Comparison of ENCODE assay signal across 23 cellular contexts in the genomic region with DNA sequence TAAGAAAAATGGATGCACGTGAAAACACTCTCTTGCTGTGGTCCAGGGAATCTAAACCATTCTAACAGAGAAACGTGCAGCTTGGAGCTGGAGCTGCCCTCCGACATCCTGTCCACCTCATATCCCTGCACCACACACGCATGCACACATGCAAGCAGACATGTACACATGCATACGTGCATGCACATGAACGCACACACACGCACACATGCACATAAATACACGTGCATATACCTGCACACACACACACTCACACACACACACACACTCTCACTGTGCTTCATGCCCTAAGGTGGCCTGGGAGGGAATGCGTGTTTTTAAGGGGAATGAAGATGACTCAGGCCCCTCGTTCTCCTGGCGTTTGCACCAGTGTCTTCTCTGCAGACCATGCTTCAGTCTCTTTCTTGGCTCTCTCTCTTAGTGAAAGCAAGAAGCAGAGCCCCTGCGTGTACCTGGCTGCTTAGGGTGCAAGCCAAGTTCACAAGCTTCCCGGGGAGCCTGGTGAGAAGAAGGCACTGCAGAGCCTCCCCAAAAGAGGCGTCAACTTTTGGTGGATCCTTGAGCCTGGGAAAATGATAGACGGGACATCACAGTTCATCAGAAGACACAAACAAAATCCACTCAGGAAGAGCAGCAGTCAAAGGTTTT.
A peak's percentile ranks its signal among the peaks of the same experiment; 100 is the strongest.
DNase-seq lines count a peak whose midpoint lies in the region; ATAC-seq and TF ChIP-seq lines count a peak whose summit lies in the region.
"Had no signal": no experiment of that assay in that cellular context is flagged by ENCODE, and none has a peak within 500 bp of the region (broad histone marks: within the 10 kb centered on the region; RNA-seq: fewer than 3 reads in every experiment).

No MANE protein-coding gene starts in this region.

- peaks cover 7% of the 10 kb centered on the region for H3K4me1 Mint-ChIP-seq in T-helper 17 cell

- H3K27me3 Mint-ChIP-seq in T-helper 17 cell: no peaks in the 10 kb centered on the region

- DNase-seq in right atrium auricular region (ENCODE audit: low spot score): peak; percentile 13
- DNase-seq in left ventricle myocardium inferior: no peak
- no peak for DNase-seq in T-helper 17 cell
- DNase-seq in mesenteric fat pad (ENCODE audit: low spot score): peak; percentile 68
- DNase-seq in testis: no peak
- no peak for DNase-seq in NCI-H345 treated with DMSO at 0.1 percent for 48 hours (lab: John Stamatoyannopoulos, UW; ENCODE audit: unreplicated experiment)
- no peak for DNase-seq in AG20443 (ENCODE audit: low spot score)
- no peak for DNase-seq in prostate gland (ENCODE audit: low spot score)
- DNase-seq: activated CD4-positive, alpha-beta T cell treated with anti-CD3 and anti-CD28 coated beads, Interleukin-2, amount 50 U/mL, for 1 hour; caudate nucleus; DMS53; dorsolateral prefrontal cortex; kidney glomerular epithelial cell; NCI-H1105; NCI-H2081; NCI-H345; NCI-H774; stimulated activated CD4-positive, alpha-beta T cell treated with anti-CD3 and anti-CD28 coated beads, Interleukin-4, amount 100 ng/mL, for 1 hour; transverse colon; WERI-Rb-1 had no signal

- H3K36me3 Mint-ChIP-seq in T-helper 17 cell (ENCODE audit: low read depth): peaks cover 4% of the 10 kb centered on the region
- H3K36me3 Mint-ChIP-seq: activated naive CD4-positive, alpha-beta T cell treated with anti-CD3 and anti-CD28 coated beads, Interleukin-2, amount 50 U/mL, for 72 hours had no signal

- H3K4me3 ChIP-seq in right atrium auricular region: no peak overlapping the region
- H3K4me3 ChIP-seq in left ventricle myocardium inferior: no peak overlapping the region
- no peak overlapping the region for H3K4me3 ChIP-seq in testis
- no peak overlapping the region for H3K4me3 ChIP-seq in prostate gland
- H3K4me3 ChIP-seq: dorsolateral prefrontal cortex, transverse colon had no signal

- H3K9me3 ChIP-seq in right atrium auricular region (no peaks in the 10 kb centered on the region), left ventricle myocardium inferior (replicated peaks) (no peaks in the 10 kb centered on the region), T-helper 17 cell (ENCODE audit: control insufficient read depth, low read length, poor library complexity, severe bottlenecking) (no peaks in the 10 kb centered on the region), testis (no peaks in the 10 kb centered on the region), prostate gland (no peaks in the 10 kb centered on the region)
- H3K9me3 ChIP-seq: transverse colon had no signal

- H3K27me3 ChIP-seq in right atrium auricular region: no peaks in the 10 kb centered on the region
- no peaks in the 10 kb centered on the region for H3K27me3 ChIP-seq in left ventricle myocardium inferior (ENCODE audit: low read depth)
- H3K27me3 ChIP-seq in testis: no peaks in the 10 kb centered on the region
- no peaks in the 10 kb centered on the region for H3K27me3 ChIP-seq in prostate gland (replicated peaks; ENCODE audit: insufficient read depth)
- H3K27me3 ChIP-seq: dorsolateral prefrontal cortex, transverse colon had no signal

- H3K36me3 ChIP-seq in right atrium auricular region: no peaks in the 10 kb centered on the region
- no peaks in the 10 kb centered on the region for H3K36me3 ChIP-seq in left ventricle myocardium inferior
- no peaks in the 10 kb centered on the region for H3K36me3 ChIP-seq in testis (ENCODE audit: low read depth, missing control alignments)
- H3K36me3 ChIP-seq in prostate gland: no peaks in the 10 kb centered on the region
- H3K36me3 ChIP-seq: transverse colon, WERI-Rb-1 had no signal

- 86 to 89% methylated on average over 15 of the region's 15 CpGs for WGBS in testis, 2 donors
- WGBS in prostate gland: 84% methylated on average over 15 of the region's 15 CpGs

- TF ChIP-seq POLR2A in testis (IDR thresholded peaks at IDR 0.05) (no peak), prostate gland (IDR thresholded peaks at IDR 0.05) (no peak)

- H3K27ac Mint-ChIP-seq in T-helper 17 cell: peak overlapping the region; percentile 53

- no peak for TF ChIP-seq CTCF in right atrium auricular region (IDR thresholded peaks at IDR 0.05)
- TF ChIP-seq CTCF in left ventricle myocardium inferior (IDR thresholded peaks at IDR 0.05; ENCODE audit: borderline replicate concordance): no peak
- no peak for TF ChIP-seq CTCF in testis (IDR thresholded peaks at IDR 0.05)
- TF ChIP-seq CTCF in prostate gland (IDR thresholded peaks at IDR 0.05): no peak

- no peak overlapping the region for H3K27ac ChIP-seq in right atrium auricular region
- H3K27ac ChIP-seq in left ventricle myocardium inferior (replicated peaks): no peak overlapping the region
- H3K27ac ChIP-seq in testis: no peak overlapping the region
- no peak overlapping the region for H3K27ac ChIP-seq in prostate gland
- H3K27ac ChIP-seq: dorsolateral prefrontal cortex, transverse colon, WERI-Rb-1 had no signal

- H3K4me3 Mint-ChIP-seq in T-helper 17 cell: no peak overlapping the region
- H3K4me3 Mint-ChIP-seq: T-helper 2 cell treated with Interferon-gamma antibody and Interleukin-4, amounts not matched to agents 5 μg/mL and 100 μg/mL, for 36 hours had no signal

- ATAC-seq in T-helper 17 cell: no peak
- ATAC-seq: activated naive CD4-positive, alpha-beta T cell treated with anti-CD3 and anti-CD28 coated beads, Interleukin-2, amount 50 U/mL, for 72 hours; SK-N-SH treated with all-trans-retinoic acid at 6 μM for 48 hours had no signal

- intact Hi-C loops in left ventricle myocardium inferior (cut with micrococcal nuclease) (no loop called here), testis (cut with DNase I; ENCODE audit: low total_unique reads) (no loop called here), prostate gland (cut with DNase I) (no loop called here)

- H3K4me1 ChIP-seq in right atrium auricular region (no peaks in the 10 kb centered on the region), left ventricle myocardium inferior (no peaks in the 10 kb centered on the region), testis (no peaks in the 10 kb centered on the region), prostate gland (replicated peaks) (no peaks in the 10 kb centered on the region)

Comparison
In these comparisons a context has a peak if more than half of its experiments do, and no peak if none do; other contexts are left out.
1. DNase-seq: peak in right atrium auricular region (single experiment) and mesenteric fat pad (single experiment); none in left ventricle myocardium inferior (single experiment), T-helper 17 cell (0 of 3), testis (single experiment), NCI-H345 treated with DMSO at 0.1 percent for 48 hours (single experiment), AG20443 (single experiment) and prostate gland (single experiment).